ENCODE assay signal across 22 cellular contexts in the genomic region with DNA sequence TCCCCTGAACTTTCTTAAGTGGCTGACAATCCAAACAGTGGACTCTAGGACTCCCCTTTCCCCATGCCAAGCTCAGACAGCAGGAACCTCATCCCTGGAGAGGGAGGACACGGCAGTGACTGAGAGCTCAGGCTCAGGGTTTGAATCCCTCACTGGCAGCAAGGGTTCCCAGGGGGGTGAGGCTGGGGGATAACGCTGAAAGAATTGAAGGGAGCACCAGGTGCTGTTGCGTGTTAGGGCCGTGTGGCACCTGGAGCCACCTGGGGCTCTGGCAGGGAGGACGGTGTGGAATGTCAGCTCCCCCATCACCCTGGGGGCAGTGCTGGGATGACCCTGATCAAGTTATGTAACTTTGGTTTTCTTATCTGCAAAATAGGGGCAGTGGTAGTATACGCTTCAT. TPM values are rescaled to one million over a fixed set of nuclear protein-coding genes. Genes with fewer than 3 reads are reported as not detected.
"Had no signal": no experiment of that assay in that cellular context is flagged by ENCODE, and none has a peak within 500 bp of the region (broad histone marks: within the 10 kb centered on the region; RNA-seq: fewer than 3 reads in every experiment).

No MANE protein-coding gene starts in this region.

- H3K27me3 ChIP-seq: gastrocnemius medialis, pancreas, tibial nerve had no signal

- H3K9me3 Mint-ChIP-seq: activated naive CD4-positive, alpha-beta T cell treated with anti-CD3 and anti-CD28 coated beads, Interleukin-2, amount 50 U/mL, for 24 hours; activated naive CD8-positive, alpha-beta T cell treated with anti-CD3 and anti-CD28 coated beads, Interleukin-2, amount 50 U/mL, for 24 hours; activated T-helper 2 cell treated with anti-CD3 and anti-CD28 coated beads, Interferon-gamma antibody, Interleukin-2, Interleukin-4, amounts not matched to agents 10 μg/mL and 5 μg/mL and 100 μg/mL, durations not matched to agents 14 hours and 24 hours and 36 hours; mesothelial cell of epicardium; nephron progenitor cell; WTC11 had no signal

- H3K27ac Mint-ChIP-seq: activated naive CD4-positive, alpha-beta T cell treated with anti-CD3 and anti-CD28 coated beads, Interleukin-2, amount 50 U/mL, for 24 hours; activated naive CD8-positive, alpha-beta T cell treated with anti-CD3 and anti-CD28 coated beads, Interleukin-2, amount 50 U/mL, for 24 hours; activated T-helper 2 cell treated with anti-CD3 and anti-CD28 coated beads, Interferon-gamma antibody, Interleukin-2, Interleukin-4, amounts not matched to agents 10 μg/mL and 5 μg/mL and 100 μg/mL, durations not matched to agents 14 hours and 24 hours and 36 hours; mesothelial cell of epicardium; naive B cell; nephron progenitor cell; WTC11 had no signal

- H3K4me1 ChIP-seq: gastrocnemius medialis, pancreas, tibial nerve had no signal

- H3K4me1 Mint-ChIP-seq: activated naive CD4-positive, alpha-beta T cell treated with anti-CD3 and anti-CD28 coated beads, Interleukin-2, amount 50 U/mL, for 24 hours; activated naive CD8-positive, alpha-beta T cell treated with anti-CD3 and anti-CD28 coated beads, Interleukin-2, amount 50 U/mL, for 24 hours; mesothelial cell of epicardium; naive B cell had no signal

- H3K27ac ChIP-seq: epithelial cell of prostate, gastrocnemius medialis, pancreas, tibial nerve had no signal

- H3K4me3 Mint-ChIP-seq: activated naive CD4-positive, alpha-beta T cell treated with anti-CD3 and anti-CD28 coated beads, Interleukin-2, amount 50 U/mL, for 24 hours; activated naive CD8-positive, alpha-beta T cell treated with anti-CD3 and anti-CD28 coated beads, Interleukin-2, amount 50 U/mL, for 24 hours; mesothelial cell of epicardium; naive B cell; nephron progenitor cell; WTC11 had no signal

- DNase-seq: activated CD4-positive, alpha-beta T cell treated with anti-CD3 and anti-CD28 coated beads for 1 hour; activated CD4-positive, alpha-beta T cell treated with anti-CD3 and anti-CD28 coated beads, Interleukin-2, amount 50 U/mL, for 1 hour; activated naive CD8-positive, alpha-beta T cell treated with anti-CD3 and anti-CD28 coated beads, Interleukin-2, amount 50 U/mL, for 24 hours; activated T-cell treated with anti-CD3 and anti-CD28 coated beads, Interleukin-2, amount 50 U/mL, for 48 hours; amygdala; caudate nucleus; gastrocnemius medialis; glutamatergic neuron; mammary epithelial cell; naive B cell; nephron progenitor cell; pancreas; SK-N-SH; stimulated activated naive CD4-positive, alpha-beta T cell treated with Interleukin-2 at 50 U/mL for 16 hours; T-helper 2 cell had no signal

- H3K9me3 ChIP-seq: gastrocnemius medialis, pancreas, SK-N-SH had no signal

- H3K9ac ChIP-seq: SK-N-SH had no signal

- H3K4me3 ChIP-seq: gastrocnemius medialis, pancreas, tibial nerve had no signal

- H3K36me3 Mint-ChIP-seq: activated naive CD4-positive, alpha-beta T cell treated with anti-CD3 and anti-CD28 coated beads, Interleukin-2, amount 50 U/mL, for 24 hours; mesothelial cell of epicardium; naive B cell; WTC11 had no signal

- H3K36me3 ChIP-seq: gastrocnemius medialis, pancreas, tibial nerve had no signal

RNA-seq across cellular contexts. Expression of a gene that starts 40.1 kb away (rescaled TPM):
- total RNA-seq: activated CD8-positive, alpha-beta memory T cell treated with anti-CD3 and anti-CD28 coated beads for 36 hours; activated T-helper 2 cell treated with anti-CD3 and anti-CD28 coated beads, Interferon-gamma antibody, Interleukin-2, Interleukin-4, amounts not matched to agents 10 μg/mL and 5 μg/mL and 100 μg/mL, durations not matched to agents 14 hours and 24 hours and 36 hours had no signal
- polyA plus RNA-seq: SK-N-SH had no signal
